25 cellular contexts compared by ENCODE assay signal in the genomic region with DNA sequence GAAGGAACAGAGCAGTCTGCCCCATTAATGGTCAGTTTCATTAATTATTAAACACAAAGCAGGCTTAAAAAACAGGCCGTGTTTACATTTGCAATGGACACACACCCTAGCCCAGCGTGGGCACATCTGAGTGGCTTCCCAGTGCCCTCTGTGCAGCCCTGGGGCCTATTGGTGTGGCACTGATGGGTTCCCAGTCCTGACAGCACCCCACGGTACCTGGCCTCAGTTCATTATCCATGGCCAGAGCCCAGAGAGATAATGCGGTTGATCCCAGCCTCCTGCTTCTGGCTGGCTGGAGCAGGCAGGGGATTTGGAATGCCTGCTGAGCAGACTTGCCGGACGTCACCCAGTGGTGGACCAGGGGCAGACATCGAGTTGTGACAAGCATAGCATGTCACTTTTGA.
DNase-seq lines count a peak whose midpoint lies in the region; ATAC-seq and TF ChIP-seq lines count a peak whose summit lies in the region.
"Had no signal": no experiment of that assay in that cellular context is flagged by ENCODE, and none has a peak within 500 bp of the region (broad histone marks: within the 10 kb centered on the region; RNA-seq: fewer than 3 reads in every experiment).

No MANE protein-coding gene starts in this region.

- no peaks in the 10 kb centered on the region for H3K36me3 ChIP-seq in left lung
- H3K36me3 ChIP-seq: prostate gland had no signal

- H3K4me3 Mint-ChIP-seq in type B pancreatic cell: no peak overlapping the region
- H3K4me3 Mint-ChIP-seq: activated T-helper 17 cell treated with anti-CD3 and anti-CD28 coated beads, Interleukin-2, amount 50 U/mL, for 72 hours; CD4-positive, alpha-beta memory T cell; WTC11 had no signal

- ATAC-seq in foreskin keratinocyte: no peak
- ATAC-seq in left lung: peak; percentile 54
- no peak for ATAC-seq in HG02970 (IDR thresholded peaks at IDR 0.05; ENCODE audit: low FRiP score, unreplicated experiment)
- ATAC-seq: WTC11 had no signal

- H3K27ac Mint-ChIP-seq in type B pancreatic cell: peak overlapping the region; percentile 71
- H3K27ac Mint-ChIP-seq: activated T-helper 17 cell treated with anti-CD3 and anti-CD28 coated beads, Interleukin-2, amount 50 U/mL, for 72 hours; CD4-positive, alpha-beta memory T cell; WTC11 had no signal

- TF ChIP-seq CTCF in foreskin keratinocyte (conservative IDR thresholded peaks at IDR 0.05): no peak
- TF ChIP-seq CTCF in left lung (IDR thresholded peaks at IDR 0.05): no peak
- TF ChIP-seq CTCF in type B pancreatic cell (conservative IDR thresholded peaks at IDR 0.05): no peak

- peaks cover 62% of the 10 kb centered on the region for H3K4me1 ChIP-seq in foreskin keratinocyte
- no peaks in the 10 kb centered on the region for H3K4me1 ChIP-seq in left lung
- H3K4me1 ChIP-seq: prostate gland had no signal

- peak overlapping the region; percentile 97 for H3K27ac ChIP-seq in foreskin keratinocyte
- H3K27ac ChIP-seq in left lung: no peak overlapping the region
- H3K27ac ChIP-seq: brain microvascular endothelial cell, prostate gland, thoracic aorta had no signal

- peaks cover 17% of the 10 kb centered on the region for H3K36me3 Mint-ChIP-seq in type B pancreatic cell
- H3K36me3 Mint-ChIP-seq: CD4-positive, alpha-beta memory T cell; WTC11 had no signal

- H3K9me3 Mint-ChIP-seq in type B pancreatic cell: no peaks in the 10 kb centered on the region
- H3K9me3 Mint-ChIP-seq: activated T-helper 17 cell treated with anti-CD3 and anti-CD28 coated beads, Interleukin-2, amount 50 U/mL, for 72 hours; CD4-positive, alpha-beta memory T cell; WTC11 had no signal

- no peaks in the 10 kb centered on the region for H3K27me3 Mint-ChIP-seq in type B pancreatic cell

- H3K27me3 ChIP-seq in foreskin keratinocyte (no peaks in the 10 kb centered on the region), left lung (no peaks in the 10 kb centered on the region)
- H3K27me3 ChIP-seq: brain microvascular endothelial cell had no signal

- DNase-seq in DMS53 (lab: John Stamatoyannopoulos, UW) (peak; percentile 45), DMS53 treated with DMSO at 0.1 percent for 48 hours (lab: John Stamatoyannopoulos, UW; ENCODE audit: unreplicated experiment) (no peak), foreskin keratinocyte (no peak), left lung (no peak), type B pancreatic cell (ENCODE audit: extremely low spot score, unreplicated experiment) (no peak), T-helper 1 cell (no peak), NCI-H128 (lab: John Stamatoyannopoulos, UW; ENCODE audit: unreplicated experiment) (no peak)
- DNase-seq: activated CD8-positive, alpha-beta memory T cell treated with anti-CD3 and anti-CD28 coated beads, Interleukin-2, amount 50 U/mL, for 4 hours; activated naive CD4-positive, alpha-beta T cell treated with anti-CD3 and anti-CD28 coated beads, Interleukin-2, amount 50 U/mL, for 16 hours; amniotic stem cell; brain microvascular endothelial cell; CD4-positive, alpha-beta memory T cell; DMS 273 treated with DMSO at 0.1 percent for 48 hours; NCI-H1092 treated with DMSO at 0.1 percent for 48 hours; NCI-H2081 treated with DMSO at 0.1 percent for 48 hours; NCI-H446; NCI-H774; SHP77; stimulated activated CD4-positive, alpha-beta T cell treated with anti-CD3 and anti-CD28 coated beads, Interleukin-15, amount 100 ng/mL, for 24 hours; stimulated activated naive CD4-positive, alpha-beta T cell treated with Interleukin-2 at 50 U/mL for 16 hours had no signal

- peaks cover 22% of the 10 kb centered on the region for H3K4me1 Mint-ChIP-seq in type B pancreatic cell (ENCODE audit: unreplicated experiment)
- H3K4me1 Mint-ChIP-seq: CD4-positive, alpha-beta memory T cell had no signal

- H3K9me3 ChIP-seq in left lung: no peaks in the 10 kb centered on the region
- H3K9me3 ChIP-seq: prostate gland, thoracic aorta had no signal

- H3K4me3 ChIP-seq in left lung: no peak overlapping the region
- H3K4me3 ChIP-seq: prostate gland, thoracic aorta had no signal

- intact Hi-C loops in left lung (cut with DNase I): no loop called here
